ENCODE assay signal across 8 cellular contexts in the genomic region with DNA sequence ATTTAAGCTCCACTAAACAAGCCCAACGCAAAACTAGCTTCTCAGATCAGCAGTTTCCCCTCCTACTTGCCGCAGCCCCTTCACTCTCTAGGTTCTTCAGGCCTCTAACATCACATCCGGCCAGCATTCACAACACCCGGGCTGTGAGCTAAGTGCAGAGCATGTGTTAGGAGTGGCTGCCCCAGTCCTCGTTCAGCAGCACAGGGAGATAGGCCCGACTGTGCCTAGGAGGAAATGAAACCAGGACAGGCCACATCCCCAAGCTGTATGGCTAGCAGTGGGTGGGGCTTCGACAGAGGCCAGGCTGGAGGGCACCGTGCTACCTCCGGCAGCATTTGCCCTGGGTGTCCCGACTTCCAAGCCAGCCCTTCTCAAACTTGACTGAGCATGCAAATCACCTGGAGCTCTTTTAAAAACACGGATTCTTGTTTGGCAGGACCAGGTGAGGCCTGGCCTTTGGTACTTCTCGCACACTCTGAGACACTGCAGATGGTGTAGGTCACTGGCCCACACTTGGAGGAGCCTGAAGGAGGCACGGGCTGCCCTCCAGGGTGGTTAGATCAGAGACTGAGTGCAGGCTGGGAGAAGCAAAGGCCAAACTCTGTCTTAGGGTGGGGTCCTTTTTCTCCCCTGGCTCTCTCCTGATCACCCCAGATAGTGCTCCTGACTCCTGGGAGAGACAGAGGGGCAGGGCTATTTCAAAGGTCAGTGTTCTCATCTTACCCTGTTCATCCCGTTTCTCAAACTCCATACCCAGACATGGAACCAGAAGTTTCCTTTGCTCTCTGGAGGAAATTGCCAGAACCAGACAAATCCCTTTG.
DNase-seq lines count a peak whose midpoint lies in the region; ATAC-seq and FAIRE-seq lines count a peak whose summit lies in the region.

No MANE protein-coding gene starts in this region.

- peaks cover 0 to 11% (median 0%) of the 10 kb centered on the region in 7 donors for H3K9me3 Mint-ChIP-seq in naive B cell

- no peaks in the 10 kb centered on the region for H3K27me3 Mint-ChIP-seq in naive B cell

- peak; percentile 56 for DNase-seq in SKM-1 treated with dmso at 0.1 percent for 144 hours (lab: John Stamatoyannopoulos, UW; ENCODE audit: unreplicated experiment)
- DNase-seq in naive B cell = peak; percentile 49
- no peak for DNase-seq in HTR-8/SVneo (ENCODE audit: insufficient read length, low spot score)
- DNase-seq in NCI-H524 treated with DMSO at 0.1 percent for 48 hours (lab: John Stamatoyannopoulos, UW) = no peak
- DNase-seq in activated CD4-positive, alpha-beta T cell treated with anti-CD3 and anti-CD28 coated beads, Interleukin-2, amount 50 U/mL, for 48 hours = no peak
- no peak for DNase-seq in stimulated activated CD4-positive, alpha-beta T cell treated with anti-CD3 and anti-CD28 coated beads, Interleukin-4, amount 100 ng/mL, for 4 hours

- H3K4me3 Mint-ChIP-seq in naive B cell = peak overlapping the region in 6 of 8 donors; percentile 25 to 78 (median 60)

- peak overlapping the region; percentile 71 to 97 (median 86) for H3K27ac Mint-ChIP-seq in naive B cell

- H3K36me3 Mint-ChIP-seq in naive B cell = no peaks in the 10 kb centered on the region

- ATAC-seq in GM19043 (IDR thresholded peaks at IDR 0.05; ENCODE audit: low read depth, unreplicated experiment) (peak; percentile 97), HG02981 (IDR thresholded peaks at IDR 0.05; ENCODE audit: unreplicated experiment) (peak; percentile 95), naive B cell (ENCODE audit: low read depth in 2 of 2) (peak; percentile 95 to 97)

- H3K4me1 Mint-ChIP-seq in naive B cell = peaks cover 14 to 18% (median 15%) of the 10 kb centered on the region in 3 donors

- no peak for FAIRE-seq in HTR-8/SVneo (lab: Jason Lieb, UNC)

Comparison
In these comparisons a context has a peak if more than half of its experiments do, and no peak if none do; other contexts are left out.
1. DNase-seq: peak in SKM-1 treated with dmso at 0.1 percent for 144 hours (single experiment) and naive B cell (single experiment); none in HTR-8/SVneo (single experiment), NCI-H524 treated with DMSO at 0.1 percent for 48 hours (single experiment), activated CD4-positive, alpha-beta T cell treated with anti-CD3 and anti-CD28 coated beads, Interleukin-2, amount 50 U/mL, for 48 hours (0 of 2) and stimulated activated CD4-positive, alpha-beta T cell treated with anti-CD3 and anti-CD28 coated beads, Interleukin-4, amount 100 ng/mL, for 4 hours (0 of 2).
2. Peak in every context shown above with its lines, with median percentiles within 50 percentile points of each other: ATAC-seq.